Comparison of ENCODE assay signal across 13 cellular contexts in genomic region chr16:66188786-66189725, GRCh38.
DNase-seq lines count a peak whose midpoint lies in the region; ATAC-seq and TF ChIP-seq lines count a peak whose summit lies in the region.
"Had no signal": no experiment of that assay in that cellular context is flagged by ENCODE, and none has a peak within 500 bp of the region (broad histone marks: within the 10 kb centered on the region; RNA-seq: fewer than 3 reads in every experiment).

No MANE protein-coding gene starts in this region.

- peaks cover 8% of the 10 kb centered on the region for H3K9me3 Mint-ChIP-seq in WTC11
- H3K9me3 Mint-ChIP-seq: CD14-positive monocyte had no signal

- no peaks in the 10 kb centered on the region for H3K36me3 Mint-ChIP-seq in WTC11
- H3K36me3 Mint-ChIP-seq: CD14-positive monocyte had no signal

- POLR2A ChIA-PET in WTC11 (lab: Charles Lee), result no interaction called here

- CTCF ChIA-PET in WTC11 (lab: Charles Lee), result interaction anchor here (1.1 kb wide), 1 partner anchor 484 kb away, joined by 3 read pairs; no protein-coding TSS in a partner anchor

- in situ Hi-C loops in astrocyte of the cerebellum (cut with HindIII; ENCODE audit: low sequenced_read_pairs), result no loop called here

- H3K4me1 ChIP-seq in foreskin keratinocyte, result no peaks in the 10 kb centered on the region
- H3K4me1 ChIP-seq: heart right ventricle had no signal

- no peak overlapping the region for H3K4me3 ChIP-seq in astrocyte of the cerebellum (ENCODE audit: low read depth, low read length)
- H3K4me3 ChIP-seq: heart right ventricle, PC-9 had no signal

- H3K27ac Mint-ChIP-seq in WTC11, result no peak overlapping the region

- no peak overlapping the region for H3K27ac ChIP-seq in foreskin keratinocyte
- H3K27ac ChIP-seq: PC-9 had no signal

- intact Hi-C loops in sciatic nerve (cut with DNase I), result no loop called here

- peaks cover 9% of the 10 kb centered on the region for H3K27me3 ChIP-seq in foreskin keratinocyte
- H3K27me3 ChIP-seq: heart right ventricle had no signal

- TF ChIP-seq CTCF in astrocyte of the cerebellum (IDR thresholded peaks at IDR 0.05; ENCODE audit: low read depth, low read length, missing control alignments) (no peak), foreskin keratinocyte (conservative IDR thresholded peaks at IDR 0.05) (no peak), WTC11 (IDR thresholded peaks at IDR 0.05) (no peak)

- peaks cover 3% of the 10 kb centered on the region; the same call in 1 of the 2 replicates for H3K27me3 Mint-ChIP-seq in WTC11 (ENCODE audit: low read depth)

- peaks cover 12% of the 10 kb centered on the region for H3K4me1 Mint-ChIP-seq in WTC11

- no peak overlapping the region for H3K4me3 Mint-ChIP-seq in WTC11
- H3K4me3 Mint-ChIP-seq: CD14-positive monocyte had no signal

- peak; percentile 84 for DNase-seq in Ammon's horn (ENCODE audit: low spot score)
- DNase-seq in astrocyte of the cerebellum (ENCODE audit: low read depth), result peak; percentile 90
- DNase-seq in fibroblast of the conjunctiva (ENCODE audit: low read depth), result peak; percentile 72
- DNase-seq in sciatic nerve (ENCODE audit: low spot score), result peak; percentile 78
- DNase-seq in foreskin keratinocyte, result no peak
- no peak for DNase-seq in epidermal melanocyte (ENCODE audit: insufficient read length, low spot score)
- no peak for DNase-seq in WTC11 (ENCODE audit: low spot score)
- DNase-seq in activated CD4-positive, alpha-beta T cell treated with anti-CD3 and anti-CD28 coated beads, Interleukin-2, amount 50 U/mL, for 48 hours, result no peak
- DNase-seq: NCI-H2029; PC-9; stimulated activated CD4-positive, alpha-beta T cell treated with anti-CD3 and anti-CD28 coated beads, Interleukin-12 subunit alpha, Interleukin-12 subunit beta, amount 100 ng/mL, for 4 hours had no signal

- ATAC-seq in sciatic nerve (peak; percentile 87), foreskin keratinocyte (no peak), WTC11 (no peak)

TF ChIP-seq in WTC11, 78 proteins besides CTCF, POLR2A, EP300 and RAD21:
- TF ChIP-seq AR (CRISPR knock-in tag; IDR thresholded peaks at IDR 0.05) (no peak), CREM (CRISPR knock-in tag; IDR thresholded peaks at IDR 0.05) (no peak), GABPB1 (CRISPR knock-in tag; IDR thresholded peaks at IDR 0.05) (no peak), IRF1 (CRISPR knock-in tag; IDR thresholded peaks at IDR 0.05) (no peak), ZNF416 (CRISPR knock-in tag; IDR thresholded peaks at IDR 0.05) (no peak), ZNF512 (CRISPR knock-in tag; IDR thresholded peaks at IDR 0.05; ENCODE audit: borderline replicate concordance) (no peak), TCF7 (CRISPR knock-in tag; IDR thresholded peaks at IDR 0.05; ENCODE audit: low read depth) (no peak), ZNF232 (CRISPR knock-in tag; IDR thresholded peaks at IDR 0.05) (no peak), ZNF219 (CRISPR knock-in tag; IDR thresholded peaks at IDR 0.05; ENCODE audit: borderline replicate concordance) (no peak), AFF4 (CRISPR knock-in tag; IDR thresholded peaks at IDR 0.05; ENCODE audit: borderline replicate concordance) (no peak), NFYB (CRISPR knock-in tag; conservative IDR thresholded peaks at IDR 0.05; ENCODE audit: low read depth) (no peak), E2F4 (CRISPR knock-in tag; IDR thresholded peaks at IDR 0.05; ENCODE audit: borderline replicate concordance, low read depth) (no peak), NR3C1 (CRISPR knock-in tag; conservative IDR thresholded peaks at IDR 0.05; ENCODE audit: low read depth) (no peak), E2F1 (CRISPR knock-in tag; IDR thresholded peaks at IDR 0.05) (no peak), NFE2L1 (CRISPR knock-in tag; IDR thresholded peaks at IDR 0.05) (no peak), SMAD4 (CRISPR knock-in tag; IDR thresholded peaks at IDR 0.05) (no peak)

Comparison
In these comparisons a context has a peak if more than half of its experiments do, and no peak if none do; other contexts are left out.
1. DNase-seq: peak in Ammon's horn (single experiment), astrocyte of the cerebellum (single experiment), fibroblast of the conjunctiva (single experiment) and sciatic nerve (single experiment); none in foreskin keratinocyte (0 of 2), epidermal melanocyte (single experiment), WTC11 (single experiment) and activated CD4-positive, alpha-beta T cell treated with anti-CD3 and anti-CD28 coated beads, Interleukin-2, amount 50 U/mL, for 48 hours (0 of 2).